ENCODE assay signal across 8 cellular contexts in the genomic region with DNA sequence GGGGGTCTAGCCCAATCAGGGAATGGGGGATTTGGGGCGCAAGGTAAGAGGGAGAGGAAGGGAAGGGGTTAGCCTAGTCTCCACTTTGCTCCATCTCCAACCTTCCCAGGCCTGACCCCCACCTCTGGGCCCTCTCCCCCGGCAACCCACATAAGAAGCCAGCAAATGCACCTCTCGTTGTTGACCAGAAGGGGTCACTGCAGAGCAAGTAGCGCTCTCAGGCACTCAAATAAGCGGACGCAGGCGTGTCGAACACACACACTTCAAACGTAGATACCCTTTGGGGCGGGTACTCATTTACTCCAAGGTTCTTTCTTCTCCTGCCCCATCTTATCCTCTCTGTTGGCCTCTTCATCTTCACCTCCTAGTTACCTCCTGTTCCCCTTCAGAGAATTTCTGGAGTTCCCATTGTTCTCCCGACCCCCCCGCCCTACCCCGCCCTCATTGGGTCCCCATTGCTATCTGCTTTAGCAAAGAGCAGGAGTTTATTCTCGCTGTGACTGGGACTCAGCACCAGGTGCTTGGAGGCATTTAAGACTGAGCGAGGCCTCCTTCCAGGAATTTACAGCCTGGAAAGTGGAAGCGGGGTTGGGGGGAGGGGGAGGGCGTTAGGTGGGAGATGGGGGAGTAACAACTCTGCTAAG. TPM values are rescaled to one million over a fixed set of nuclear protein-coding genes. Genes with fewer than 3 reads are reported as not detected.
DNase-seq lines count a peak whose midpoint lies in the region; ATAC-seq and TF ChIP-seq lines count a peak whose summit lies in the region.

No MANE protein-coding gene starts in this region.

- no peak overlapping the region for H2BK15ac ChIP-seq in neuronal stem cell (ENCODE audit: low read length)

- H2AK5ac ChIP-seq in neuronal stem cell (ENCODE audit: low read depth, low read length), result no peak overlapping the region

- H3K36me3 ChIP-seq in SU-DHL-6 (ENCODE audit: low read length), result no peaks in the 10 kb centered on the region
- H3K36me3 ChIP-seq in neuronal stem cell (replicated peaks in 1 of 2; ENCODE audit: control insufficient read depth in 2 of 2, insufficient read depth in 2 of 2, low read length in 2 of 2), result no peaks in the 10 kb centered on the region

- no peak overlapping the region for H4K91ac ChIP-seq in neuronal stem cell (ENCODE audit: low read depth, low read length, poor library complexity)

- H3K79me2 ChIP-seq in SU-DHL-6 (ENCODE audit: insufficient read depth, low read length), result no peaks in the 10 kb centered on the region

- no peak overlapping the region for H3K9ac ChIP-seq in SU-DHL-6 (ENCODE audit: low read length)
- no peak overlapping the region for H3K9ac ChIP-seq in neuronal stem cell (ENCODE audit: low read depth, low read length, poor library complexity)

- H2AFZ ChIP-seq in SU-DHL-6 (ENCODE audit: low read depth, low read length, severe bottlenecking) (no peak overlapping the region), neuronal stem cell (ENCODE audit: low read length) (no peak overlapping the region)

- H3K9me3 ChIP-seq in SU-DHL-6 (ENCODE audit: insufficient read depth, low read length) (no peaks in the 10 kb centered on the region), neuronal stem cell (replicated peaks in 1 of 2; ENCODE audit: control insufficient read depth in 2 of 2, insufficient read depth in 1 of 2, low read depth in 1 of 2, low read length in 2 of 2) (no peaks in the 10 kb centered on the region)

- H3K4me2 ChIP-seq in SU-DHL-6 (ENCODE audit: low read depth, low read length, poor library complexity, severe bottlenecking) (no peak overlapping the region), neuronal stem cell (ENCODE audit: insufficient read depth, low read length, poor library complexity, severe bottlenecking) (peak overlapping the region; percentile 85)

- no peaks in the 10 kb centered on the region for H3K79me1 ChIP-seq in neuronal stem cell (ENCODE audit: low read depth, low read length)

- H3K18ac ChIP-seq in neuronal stem cell (ENCODE audit: low read length), result no peak overlapping the region

- H3F3A ChIP-seq in SU-DHL-6 (ENCODE audit: insufficient read depth), result no peaks in the 10 kb centered on the region

- H3K27me3 ChIP-seq in SU-DHL-6 (ENCODE audit: low read length), result no peaks in the 10 kb centered on the region
- H3K27me3 ChIP-seq in neuronal stem cell (ENCODE audit: control insufficient read depth in 3 of 3, insufficient read depth in 3 of 3, low read depth in 1 of 3, low read length in 3 of 3), result peaks cover 0 to 33% (median 7%) of the 10 kb centered on the region in 3 experiments

- H4K8ac ChIP-seq in neuronal stem cell (ENCODE audit: low read depth, low read length), result no peak overlapping the region

- no peak overlapping the region for H3K23ac ChIP-seq in neuronal stem cell (ENCODE audit: low read depth, low read length, poor library complexity)

- DNase-seq in AML-193 (lab: John Stamatoyannopoulos, UW) (peak; percentile 14 to 16), GM13976 (ENCODE audit: low spot score) (peak; percentile 77), NCI-H1092 treated with DMSO at 0.1 percent for 48 hours (lab: John Stamatoyannopoulos, UW) (peak; percentile 80), fibroblast of villous mesenchyme (ENCODE audit: low read depth) (peak; percentile 30), neuronal stem cell (ENCODE audit: low spot score) (peak; percentile 91)
- DNase-seq in effector CD8-positive, alpha-beta T cell (lab: John Stamatoyannopoulos, UW), result no peak

- in situ Hi-C loops in GM13976 (cut with MboI; ENCODE audit: low sequenced_read_pairs, unreplicated experiment), result no loop called here

- no peaks in the 10 kb centered on the region for H4K20me1 ChIP-seq in SU-DHL-6 (ENCODE audit: low read depth, low read length)

- H2BK12ac ChIP-seq in neuronal stem cell (ENCODE audit: low read length), result no peak overlapping the region

- H2BK5ac ChIP-seq in neuronal stem cell (ENCODE audit: low read length), result no peak overlapping the region

- no peak overlapping the region for H3K14ac ChIP-seq in neuronal stem cell (ENCODE audit: low read length)

- no peaks in the 10 kb centered on the region for H3K9me2 ChIP-seq in SU-DHL-6 (replicated peaks; ENCODE audit: insufficient read depth, low read length)

- no peak overlapping the region for H2BK120ac ChIP-seq in neuronal stem cell (ENCODE audit: low read depth, low read length)

- no peak overlapping the region for H3K4ac ChIP-seq in neuronal stem cell (ENCODE audit: low read length)

- ATAC-seq in GM18873 (IDR thresholded peaks at IDR 0.05; ENCODE audit: low FRiP score, unreplicated experiment), result no peak

- WGBS in neuronal stem cell (ENCODE audit: extremely low coverage in 2 of 2, insufficient read length in 2 of 2, insufficient replicate concordance in 1 of 2), 2 donors, result no CpG with 5 or more reads among the region's 17 CpGs

- no peak overlapping the region for H3K27ac ChIP-seq in SU-DHL-6 (ENCODE audit: low read depth, low read length)
- H3K27ac ChIP-seq in neuronal stem cell (replicated peaks; ENCODE audit: low read length), result no peak overlapping the region

- peaks cover 2% of the 10 kb centered on the region in 2 donors for H3K4me1 ChIP-seq in neuronal stem cell (ENCODE audit: control insufficient read depth in 2 of 2, insufficient read depth in 1 of 2, low read depth in 1 of 2, low read length in 2 of 2)

- H3K4me3 ChIP-seq in SU-DHL-6 (ENCODE audit: insufficient read depth, low read length, poor library complexity, severe bottlenecking) (no peak overlapping the region), fibroblast of villous mesenchyme (ENCODE audit: low read depth, low read length) (no peak overlapping the region), neuronal stem cell (ENCODE audit: low read length in 2 of 2) (no peak overlapping the region)

- TF ChIP-seq CTCF in GM13976 (IDR thresholded peaks at IDR 0.05; ENCODE audit: borderline replicate concordance, control extremely low read depth, extremely low read depth, insufficient read depth, missing control alignments) (peak; percentile 44), SU-DHL-6 (IDR thresholded peaks at IDR 0.05; ENCODE audit: insufficient read depth, low read length, poor library complexity, severe bottlenecking) (peak; percentile 75), fibroblast of villous mesenchyme (IDR thresholded peaks at IDR 0.05; ENCODE audit: insufficient read depth, low read depth, low read length) (peak; percentile 66)

RNA-seq across cellular contexts. Expression of a gene that starts 1.5 kb away (rescaled TPM):
- not detected in 2 replicates for total RNA-seq in fibroblast of villous mesenchyme
- polyA plus RNA-seq in neuronal stem cell (2013, experiment 1 of 2), result 0.47 TPM
- polyA plus RNA-seq in neuronal stem cell (2013, experiment 2 of 2), result 0.46 TPM
